Comparison of ENCODE assay signal across 24 cellular contexts in the genomic region with DNA sequence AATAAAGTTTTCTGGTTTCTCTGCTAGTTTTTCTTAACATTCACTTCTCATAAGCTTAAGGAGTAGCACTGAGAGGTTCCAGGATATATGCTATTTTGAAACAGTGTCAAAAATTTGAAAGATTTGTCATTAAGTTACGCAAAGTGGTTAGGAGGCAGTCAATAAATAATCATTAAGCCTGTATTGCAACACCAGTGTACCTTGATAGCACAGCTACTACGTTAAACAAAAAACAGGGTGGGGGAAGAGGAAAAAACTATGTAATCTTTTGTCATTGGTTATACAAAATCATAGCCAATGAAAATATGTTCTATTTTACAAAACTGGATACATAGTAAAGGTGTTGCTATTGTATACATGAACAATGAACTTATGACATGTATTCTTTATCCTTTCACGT. TPM values are rescaled to one million over a fixed set of nuclear protein-coding genes. Genes with fewer than 3 reads are reported as not detected.
DNase-seq lines count a peak whose midpoint lies in the region; ATAC-seq, FAIRE-seq and TF ChIP-seq lines count a peak whose summit lies in the region.
"Had no signal": no experiment of that assay in that cellular context is flagged by ENCODE, and none has a peak within 500 bp of the region (broad histone marks: within the 10 kb centered on the region; RNA-seq: fewer than 3 reads in every experiment).

No MANE protein-coding gene starts in this region.

- no peak overlapping the region for H3K27ac ChIP-seq in HepG2 (ENCODE audit: extremely low read length, insufficient read depth, low read length)
- peak overlapping the region; percentile 69 to 90 (median 82) for H3K27ac ChIP-seq in right lobe of liver
- no peak overlapping the region for H3K27ac ChIP-seq in dorsolateral prefrontal cortex
- H3K27ac ChIP-seq in foreskin keratinocyte: no peak overlapping the region
- H3K27ac ChIP-seq: 22Rv1; A549; BLaER1 treated with 17β-estradiol and CSF1 and Interleukin-3, amounts not matched to agents 10 nM and 100 nM; C4-2B had no signal

- BruUV-seq in HepG2 (replicated peaks; lab: Mats Ljungman, UMichigan): no TSS peak

- H3K36me3 ChIP-seq in HepG2 (replicated peaks in 1 of 2; ENCODE audit: control insufficient read depth in 1 of 2, insufficient read depth in 2 of 2, low read length in 2 of 2): no peaks in the 10 kb centered on the region
- H3K36me3 ChIP-seq in right lobe of liver: no peaks in the 10 kb centered on the region
- H3K36me3 ChIP-seq: BLaER1 treated with 17β-estradiol and CSF1 and Interleukin-3, amounts not matched to agents 10 nM and 100 nM had no signal

- ATAC-seq in HepG2: no peak
- peak; percentile 69 to 87 (median 74) for ATAC-seq in right lobe of liver
- no peak for ATAC-seq in foreskin keratinocyte
- ATAC-seq: A549; CD8-positive, alpha-beta T cell; GM12878 had no signal

- CTCF ChIA-PET in HepG2 (lab: Yijun Ruan, JAX; ENCODE audit: low intra/inter-chr PET ratio, low total read pairs): no interaction called here

- no peaks in the 10 kb centered on the region for H4K20me1 ChIP-seq in HepG2 (ENCODE audit: insufficient read depth, low read length)
- H4K20me1 ChIP-seq: BLaER1 treated with 17β-estradiol and CSF1 and Interleukin-3, amounts not matched to agents 10 nM and 100 nM had no signal

- no peak overlapping the region for H3K4me3 ChIP-seq in epithelial cell of proximal tubule (ENCODE audit: low read depth, low read length)
- H3K4me3 ChIP-seq in HepG2 (replicated peaks in 1 of 3; ENCODE audit: insufficient read depth in 1 of 3, low read depth in 2 of 3, low read length in 3 of 3): no peak overlapping the region
- no peak overlapping the region for H3K4me3 ChIP-seq in right lobe of liver
- H3K4me3 ChIP-seq in dorsolateral prefrontal cortex: no peak overlapping the region
- H3K4me3 ChIP-seq: A549; BLaER1 treated with 17β-estradiol and CSF1 and Interleukin-3, amounts not matched to agents 10 nM and 100 nM; GM12878 had no signal

- no peak overlapping the region for H3K4me2 ChIP-seq in HepG2 (ENCODE audit: low read depth, low read length)
- H3K4me2 ChIP-seq: A549; BLaER1 treated with 17β-estradiol and CSF1 and Interleukin-3, amounts not matched to agents 10 nM and 100 nM had no signal

- H2AFZ ChIP-seq in HepG2 (ENCODE audit: low read length): no peak overlapping the region

- intact Hi-C loops in HepG2 (cut with micrococcal nuclease; ENCODE audit: unreplicated experiment): no loop called here
- intact Hi-C loops in right lobe of liver (cut with DNase I): no loop called here
- intact Hi-C loops in dorsolateral prefrontal cortex (cut with DNase I): no loop called here

- FAIRE-seq in HepG2 (lab: Jason Lieb, UNC): no peak
- FAIRE-seq: A549, D721Med, GM12878, GM12892, GM18507 had no signal

- no peaks in the 10 kb centered on the region for H3K79me2 ChIP-seq in HepG2 (ENCODE audit: insufficient read depth, low read length)

- H3K9me3 ChIP-seq in HepG2 (ENCODE audit: low read length): no peaks in the 10 kb centered on the region
- no peaks in the 10 kb centered on the region for H3K9me3 ChIP-seq in right lobe of liver
- H3K9me3 ChIP-seq: A549; BLaER1 treated with 17β-estradiol and CSF1 and Interleukin-3, amounts not matched to agents 10 nM and 100 nM; Caco-2 had no signal

- in situ Hi-C loops in HepG2 (cut with HindIII; ENCODE audit: extremely low pct_ligation_motif_present, low pct_unique_long_range_greater_than_20kb): no loop called here

- POLR2A ChIA-PET in HepG2 (lab: Yijun Ruan, JAX): no interaction called here

- DNase-seq in epithelial cell of proximal tubule (ENCODE audit: low read depth) (peak; percentile 27), HepG2 (ENCODE audit: low spot score) (peak; percentile 21), right lobe of liver (no peak), dorsolateral prefrontal cortex (no peak), foreskin keratinocyte (no peak)
- DNase-seq in activated CD8-positive, alpha-beta memory T cell treated with anti-CD3 and anti-CD28 coated beads, Interleukin-2, amount 50 U/mL, for 4 hours: no peak
- DNase-seq: AML-193; Caco-2; Calu3; CD4-positive, alpha-beta T cell; CD8-positive, alpha-beta T cell; DMS53; DMS79; DND-41; EL; GDM1 had no signal

- H3K27me3 ChIP-seq in HepG2 (ENCODE audit: control insufficient read depth in 1 of 2, insufficient read depth in 2 of 2, low read length in 2 of 2) (no peaks in the 10 kb centered on the region; a peak in 1 of 5 replicates), right lobe of liver (no peaks in the 10 kb centered on the region), dorsolateral prefrontal cortex (no peaks in the 10 kb centered on the region), foreskin keratinocyte (no peaks in the 10 kb centered on the region)
- H3K27me3 ChIP-seq: BLaER1 treated with 17β-estradiol and CSF1 and Interleukin-3, amounts not matched to agents 10 nM and 100 nM had no signal

- 75% methylated on average over 3 of the region's 3 CpGs for WGBS in HepG2 (ENCODE audit: low lambda C conversion rate)
- WGBS in right lobe of liver (ENCODE audit: insufficient coverage, low coverage, low lambda C conversion rate, missing lambda C conversion rate): 14% methylated on average over 3 of the region's 3 CpGs

- no peak for TF ChIP-seq CTCF in epithelial cell of proximal tubule (conservative IDR thresholded peaks at IDR 0.05; ENCODE audit: low read depth, low read length)
- TF ChIP-seq CTCF in HepG2 (CRISPR knock-in tag; IDR thresholded peaks at IDR 0.05): no peak
- no peak for TF ChIP-seq CTCF in right lobe of liver (IDR thresholded peaks at IDR 0.05)
- TF ChIP-seq CTCF in dorsolateral prefrontal cortex (IDR thresholded peaks at IDR 0.05 in 54 of 56, conservative IDR thresholded peaks at IDR 0.05 in 2 of 56; ENCODE audit: low read depth in 1 of 56, partially characterized antibody in 56 of 56): no peak
- TF ChIP-seq CTCF in foreskin keratinocyte (conservative IDR thresholded peaks at IDR 0.05): no peak

- no peak overlapping the region for H3K9ac ChIP-seq in HepG2 (ENCODE audit: insufficient read depth, low read depth, low read length)
- H3K9ac ChIP-seq: BLaER1 treated with 17β-estradiol and CSF1 and Interleukin-3, amounts not matched to agents 10 nM and 100 nM had no signal

- TF ChIP-seq EP300 in HepG2 (IDR thresholded peaks at IDR 0.05; ENCODE audit: low read depth in 2 of 2, low read length in 2 of 2) (no peak), HepG2 (CRISPR knock-in tag; IDR thresholded peaks at IDR 0.05; ENCODE audit: borderline replicate concordance) (no peak)

- H3K4me1 ChIP-seq in HepG2 (ENCODE audit: insufficient read depth, low read length): peaks cover 12% of the 10 kb centered on the region
- H3K4me1 ChIP-seq in right lobe of liver: peaks cover 0 to 34% (median 13%) of the 10 kb centered on the region in 4 donors
- no peaks in the 10 kb centered on the region for H3K4me1 ChIP-seq in foreskin keratinocyte

- no peak for TF ChIP-seq RAD21 in HepG2 (CRISPR knock-in tag; IDR thresholded peaks at IDR 0.05)

- TF ChIP-seq POLR2A in HepG2 (IDR thresholded peaks at IDR 0.05; ENCODE audit: insufficient read depth in 1 of 2, low read depth in 2 of 2, low read length in 2 of 2): no peak
- no peak for TF ChIP-seq POLR2A in right lobe of liver (IDR thresholded peaks at IDR 0.05)

TF ChIP-seq in HepG2, 621 proteins besides CTCF, POLR2A, EP300 and RAD21:
- TF ChIP-seq RFX1 (IDR thresholded peaks at IDR 0.05) (no peak), CEBPG (CRISPR knock-in tag; IDR thresholded peaks at IDR 0.05) (peak; percentile 66), ZNF850 (CRISPR knock-in tag; conservative IDR thresholded peaks at IDR 0.05) (no peak), CEBPB (IDR thresholded peaks at IDR 0.05; ENCODE audit: borderline replicate concordance, low read depth, low read length) (peak; percentile 77), LCORL (IDR thresholded peaks at IDR 0.05) (no peak), LCORL (CRISPR knock-in tag; IDR thresholded peaks at IDR 0.05) (no peak)
TF ChIP-seq in HepG2: peak in this region for 2.

RNA-seq across cellular contexts. Expression of gene PITPNB, which starts 30.4 kb away (rescaled TPM):
- total RNA-seq in epithelial cell of proximal tubule: 16.3 and 21.4 TPM in 2 replicates
- 17.0 and 40.7 TPM in 2 replicates for total RNA-seq in HepG2 (2016; rRNA removed; fragmentation: Illumina TruSeq; extraction: Trizol)
- 23.7 and 24.5 TPM in 2 replicates for total RNA-seq in HepG2 (2016; cell fraction: cytosol; rRNA removed; fragmentation: Illumina TruSeq; extraction: Trizol; ENCODE audit: low read depth)
- total RNA-seq in HepG2 (2016; cell fraction: insoluble cytoplasmic fraction; rRNA removed; fragmentation: Illumina TruSeq; extraction: Trizol): 17.3 and 36.3 TPM in 2 replicates
- 17.7 and 19.6 TPM in 2 replicates for total RNA-seq in HepG2 (2016; cell fraction: membrane; rRNA removed; fragmentation: Illumina TruSeq; extraction: Trizol)
- 30.0 and 32.6 TPM in 2 replicates for total RNA-seq in HepG2 (2016; cell fraction: nucleus; rRNA removed; fragmentation: Illumina TruSeq; extraction: Trizol)
- 28.1 and 30.1 TPM in 2 replicates for polyA plus RNA-seq in HepG2 (2011; rRNA removed)
- polyA plus RNA-seq in HepG2 (2011; cell fraction: cytosol; rRNA removed): 12.4 and 18.9 TPM in 2 replicates
- polyA plus RNA-seq in HepG2 (2011; cell fraction: nucleus; rRNA removed): 12.4 and 19.6 TPM in 2 replicates
- polyA plus RNA-seq in HepG2 (2012): 34.7 and 41.5 TPM in 2 replicates
- polyA plus RNA-seq in HepG2 (2016; cell fraction: cytosol; fragmentation: Illumina TruSeq; extraction: Trizol; ENCODE audit: low read depth): 4.7 and 4.8 TPM in 2 replicates
- 82.4 and 83.3 TPM in 2 replicates for polyA plus RNA-seq in HepG2 (2016; cell fraction: insoluble cytoplasmic fraction; fragmentation: Illumina TruSeq; extraction: Trizol; ENCODE audit: low read depth)
- polyA plus RNA-seq in HepG2 (2016; cell fraction: membrane; fragmentation: Illumina TruSeq; extraction: Trizol; ENCODE audit: low read depth): 12.6 and 14.2 TPM in 2 replicates
- polyA plus RNA-seq in HepG2 (2016; cell fraction: nucleus; fragmentation: Illumina TruSeq; extraction: Trizol; ENCODE audit: insufficient read depth, low read depth): 48.7 and 48.8 TPM in 2 replicates
- 19.2 and 28.5 TPM in 2 replicates for polyA minus RNA-seq in HepG2 (2011; rRNA and poly(A)+ RNA removed; ENCODE audit: low replicate concordance)
- 16.3 and 22.9 TPM in 2 replicates for polyA minus RNA-seq in HepG2 (2011; cell fraction: cytosol; rRNA and poly(A)+ RNA removed)
- 58.1 and 64.4 TPM in 2 replicates for polyA minus RNA-seq in HepG2 (2011; cell fraction: nucleus; rRNA and poly(A)+ RNA removed)
- 10 to 100 TPM; 28.7 to 60.6 (median 37.6) TPM for total RNA-seq in right lobe of liver
- 100 to 1,000 TPM in 14 of 120 experiments, 10 to 100 TPM in 106; 55.3 to 116 (median 83.1) TPM for total RNA-seq in dorsolateral prefrontal cortex
- 68.8 and 71.9 TPM in 2 replicates for total RNA-seq in foreskin keratinocyte
- polyA plus RNA-seq in foreskin keratinocyte: 41.0 and 47.3 TPM in 2 replicates

Comparison
In these comparisons a context has a peak if more than half of its experiments do, and no peak if none do; other contexts are left out.
1. DNase-seq: peak in epithelial cell of proximal tubule (single experiment) and HepG2 (single experiment); none in right lobe of liver (0 of 3), dorsolateral prefrontal cortex (0 of 10), foreskin keratinocyte (0 of 2) and activated CD8-positive, alpha-beta memory T cell treated with anti-CD3 and anti-CD28 coated beads, Interleukin-2, amount 50 U/mL, for 4 hours (single experiment).
2. ATAC-seq: peak in right lobe of liver (4 of 4); none in HepG2 (single experiment) and foreskin keratinocyte (single experiment).
3. H3K27ac ChIP-seq: peak in right lobe of liver (3 of 3); none in HepG2 (single experiment), dorsolateral prefrontal cortex (0 of 59) and foreskin keratinocyte (single experiment).